In genomic region chr20:47736570-47737152, GRCh38 we compare ENCODE assay signal across 27 cellular contexts.
"Had no signal": no experiment of that assay in that cellular context is flagged by ENCODE, and none has a peak within 500 bp of the region (broad histone marks: within the 10 kb centered on the region; RNA-seq: fewer than 3 reads in every experiment).

No MANE protein-coding gene starts in this region.

- H3K36me3 ChIP-seq: cardiac muscle cell, SJSA1 had no signal

- H3K9me3 ChIP-seq: SJSA1 had no signal

- H3K36me3 Mint-ChIP-seq: activated naive CD8-positive, alpha-beta T cell had no signal

- H3K27me3 ChIP-seq: cardiac muscle cell, SJSA1 had no signal

- H3K4me1 Mint-ChIP-seq: activated CD4-positive, alpha-beta T cell treated with anti-CD3 and anti-CD28 coated beads, Interleukin-2, amount 10 ng/mL, durations not matched to agents 24 days and 14 days; activated T-helper 17 cell treated with anti-CD3 and anti-CD28 coated beads, Interleukin-2, amount 50 U/mL, for 72 hours had no signal

- H3K4me1 ChIP-seq: SJSA1 had no signal

- H3K27ac ChIP-seq: cardiac muscle cell, KMS-11, SJSA1 had no signal

- H3K4me3 Mint-ChIP-seq: activated B cell treated with CpG ODN at 0.5 μM for 24 hours; activated CD4-positive, alpha-beta T cell treated with anti-CD3 and anti-CD28 coated beads, Interleukin-2, amount 10 ng/mL, durations not matched to agents 24 days and 14 days; activated naive CD4-positive, alpha-beta T cell treated with anti-CD3 and anti-CD28 coated beads for 36 hours; activated naive CD8-positive, alpha-beta T cell; activated T-helper 17 cell treated with anti-CD3 and anti-CD28 coated beads, Interleukin-2, amount 50 U/mL, for 72 hours; brain; T-helper 1 cell treated with Interleukin-12 subunit alpha and Interleukin-12 subunit beta and Interleukin-4 antibody, amounts not matched to agents 30 μg/mL and 1 μg/mL, for 36 hours had no signal

- H3K9ac ChIP-seq: KMS-11 had no signal

- ATAC-seq: activated T-helper 17 cell treated with anti-CD3 and anti-CD28 coated beads, Interleukin-2, amount 50 U/mL, for 72 hours; SK-N-SH treated with all-trans-retinoic acid at 6 μM for 48 hours had no signal

- DNase-seq: activated B cell treated with CpG ODN at 0.5 μM for 24 hours; activated CD4-positive, alpha-beta T cell treated with anti-CD3 and anti-CD28 coated beads for 1 hour; activated CD4-positive, alpha-beta T cell treated with anti-CD3 and anti-CD28 coated beads, Interleukin-2, amount 10 ng/mL, durations not matched to agents 24 days and 14 days; activated CD4-positive, alpha-beta T cell treated with anti-CD3 and anti-CD28 coated beads, Interleukin-2, amount 50 U/mL, for 48 hours; activated gamma-delta T cell; activated naive CD4-positive, alpha-beta T cell treated with anti-CD3 and anti-CD28 coated beads for 36 hours; activated T-cell treated with anti-CD3 and anti-CD28 coated beads for 4 hours; activated T-cell treated with anti-CD3 and anti-CD28 coated beads, Interleukin-2, amount 50 U/mL, for 48 hours; amygdala; NCI-H1092 treated with DMSO at 0.1 percent for 48 hours; NCI-H1436 treated with DMSO at 0.1 percent for 48 hours; NCI-H187 treated with DMSO at 0.1 percent for 48 hours; NCI-H2081 treated with DMSO at 0.1 percent for 48 hours; NCI-H446; NCI-H524; NCI-H82; SHP77; SW 1271; T-helper 9 cell had no signal

- H3K9me3 Mint-ChIP-seq: activated B cell treated with CpG ODN at 0.5 μM for 24 hours; activated CD4-positive, alpha-beta T cell treated with anti-CD3 and anti-CD28 coated beads, Interleukin-2, amount 10 ng/mL, durations not matched to agents 24 days and 14 days; activated naive CD4-positive, alpha-beta T cell treated with anti-CD3 and anti-CD28 coated beads for 36 hours; activated T-helper 17 cell treated with anti-CD3 and anti-CD28 coated beads, Interleukin-2, amount 50 U/mL, for 72 hours; T-helper 1 cell treated with Interleukin-12 subunit alpha and Interleukin-12 subunit beta and Interleukin-4 antibody, amounts not matched to agents 30 μg/mL and 1 μg/mL, for 36 hours had no signal

- H3K27ac Mint-ChIP-seq: activated B cell treated with CpG ODN at 0.5 μM for 24 hours; activated CD4-positive, alpha-beta T cell treated with anti-CD3 and anti-CD28 coated beads, Interleukin-2, amount 10 ng/mL, durations not matched to agents 24 days and 14 days; activated naive CD4-positive, alpha-beta T cell treated with anti-CD3 and anti-CD28 coated beads for 36 hours; activated naive CD8-positive, alpha-beta T cell; activated T-helper 17 cell treated with anti-CD3 and anti-CD28 coated beads, Interleukin-2, amount 50 U/mL, for 72 hours; brain; T-helper 1 cell treated with Interleukin-12 subunit alpha and Interleukin-12 subunit beta and Interleukin-4 antibody, amounts not matched to agents 30 μg/mL and 1 μg/mL, for 36 hours had no signal

- H3K4me3 ChIP-seq: cardiac muscle cell, SJSA1 had no signal

- H3K4me2 ChIP-seq: KMS-11 had no signal

- H3K27me3 Mint-ChIP-seq: activated naive CD8-positive, alpha-beta T cell had no signal
